23 cellular contexts compared by ENCODE assay signal in genomic region chr5:10289991-10290390, GRCh38. TPM values are rescaled to one million over a fixed set of nuclear protein-coding genes. Genes with fewer than 3 reads are reported as not detected.
DNase-seq lines count a peak whose midpoint lies in the region; ATAC-seq and TF ChIP-seq lines count a peak whose summit lies in the region.
"Had no signal": no experiment of that assay in that cellular context is flagged by ENCODE, and none has a peak within 500 bp of the region (broad histone marks: within the 10 kb centered on the region; RNA-seq: fewer than 3 reads in every experiment).

No MANE protein-coding gene starts in this region.

- H3K4me1 ChIP-seq in left ventricle myocardium inferior: peaks cover 20% of the 10 kb centered on the region
- peaks cover 6 to 26% (median 23%) of the 10 kb centered on the region in 4 donors for H3K4me1 ChIP-seq in transverse colon
- H3K4me1 ChIP-seq: breast epithelium had no signal

- DNase-seq in left ventricle myocardium inferior (no peak), left cardiac atrium (no peak), posterior vena cava (ENCODE audit: low spot score) (peak; percentile 38), transverse colon (no peak), epidermal melanocyte (ENCODE audit: insufficient read length, low spot score) (no peak)
- DNase-seq: activated CD4-positive, alpha-beta memory T cell treated with anti-CD3 and anti-CD28 coated beads for 36 hours; activated gamma-delta T cell treated with Interleukin-2 at 50 U/mL for 16 hours; activated naive CD8-positive, alpha-beta T cell treated with anti-CD3 and anti-CD28 coated beads, Interleukin-2, amount 50 U/mL, for 24 hours; AML-193; GDM1; GOT3; KBM-7; mammary epithelial cell; NCI-H146; NK-92 treated with Interleukin-12 subunit alpha and Interleukin-12 subunit beta, amount 100 ng/mL, for 24 hours; stimulated activated naive CD8-positive, alpha-beta T cell treated with anti-CD3 and anti-CD28 coated beads, Interleukin-15, Interleukin-2, amounts not matched to agents 100 U/mL and 50 U/mL, for 24 hours; T-cell had no signal

- intact Hi-C loops in left ventricle myocardium inferior (cut with micrococcal nuclease): loop anchor here (10.0 kb wide), 1 partner anchor 135 kb away; no protein-coding TSS in a partner anchor
- intact Hi-C loops in left cardiac atrium (cut with DNase I): loop anchor here in 1 of 2 donors (10.0 kb wide), 1 partner anchor 135 kb away; no protein-coding TSS in a partner anchor
- intact Hi-C loops in posterior vena cava (cut with DNase I): loop anchor here (10.0 kb wide), 1 partner anchor 135 kb away; no protein-coding TSS in a partner anchor
- intact Hi-C loops in transverse colon (cut with DNase I; ENCODE audit: low total_unique reads): loop anchor here (10.0 kb wide), 2 partner anchors 155 to 345 kb away; partner anchors contain the start of gene ROPN1L

- in situ Hi-C loops in transverse colon (cut with MboI; ENCODE audit: low pct_ligation_motif_present in 1 of 4, low pct_unique_long_range_greater_than_20kb in 1 of 4, low sequenced_read_pairs in 3 of 4): loop anchor here in 3 of 4 donors (25.0 kb wide), 1 partner anchor 347 kb away; no protein-coding TSS in a partner anchor

- WGBS in transverse colon (ENCODE audit: low coverage in 1 of 2), 2 donors: 70 to 89% methylated on average over 4 to 10 of the region's 10 CpGs

- H3K27ac ChIP-seq in left ventricle myocardium inferior (replicated peaks) (peak overlapping the region; percentile 79), cingulate gyrus (ENCODE audit: low read depth, low read length) (peak overlapping the region; percentile 29), transverse colon (peak overlapping the region; percentile 80 to 86 (median 86))
- H3K27ac ChIP-seq: SJSA1 had no signal

- no peaks in the 10 kb centered on the region for H3K27me3 ChIP-seq in left ventricle myocardium inferior (ENCODE audit: low read depth)
- H3K27me3 ChIP-seq in transverse colon: no peaks in the 10 kb centered on the region
- H3K27me3 ChIP-seq: breast epithelium, SJSA1 had no signal

- TF ChIP-seq EP300 in transverse colon (IDR thresholded peaks at IDR 0.05; ENCODE audit: low read depth): no peak

- ATAC-seq in left cardiac atrium (no peak), GM21786 (IDR thresholded peaks at IDR 0.05; ENCODE audit: unreplicated experiment) (no peak), HG02798 (IDR thresholded peaks at IDR 0.05; ENCODE audit: poor library complexity, unreplicated experiment) (no peak)
- ATAC-seq: activated CD4-positive, CD25-positive, alpha-beta regulatory T cell treated with anti-CD3 and anti-CD28 coated beads, Interleukin-2, amount 50 U/mL, for 24 hours; activated naive CD8-positive, alpha-beta T cell treated with anti-CD3 and anti-CD28 coated beads, Interleukin-2, amount 50 U/mL, for 24 hours; stimulated activated naive CD8-positive, alpha-beta T cell treated with anti-CD3 and anti-CD28 coated beads, Interleukin-15, Interleukin-2, amounts not matched to agents 100 U/mL and 50 U/mL, for 24 hours; T-cell had no signal

- TF ChIP-seq CTCF in left ventricle myocardium inferior (IDR thresholded peaks at IDR 0.05; ENCODE audit: borderline replicate concordance) (no peak), transverse colon (IDR thresholded peaks at IDR 0.05) (no peak)

- H3K9me3 ChIP-seq in left ventricle myocardium inferior (replicated peaks) (no peaks in the 10 kb centered on the region), transverse colon (no peaks in the 10 kb centered on the region)
- H3K9me3 ChIP-seq: breast epithelium, SJSA1 had no signal

- no peak overlapping the region for H3K4me3 ChIP-seq in left ventricle myocardium inferior
- no peak overlapping the region for H3K4me3 ChIP-seq in transverse colon
- H3K4me3 ChIP-seq: breast epithelium, SJSA1 had no signal

- H3K36me3 ChIP-seq in left ventricle myocardium inferior (peaks cover 30% of the 10 kb centered on the region), transverse colon (no peaks in the 10 kb centered on the region)
- H3K36me3 ChIP-seq: breast epithelium, SJSA1 had no signal

- TF ChIP-seq POLR2A in transverse colon (IDR thresholded peaks at IDR 0.05): no peak

RNA-seq across cellular contexts. Expression of gene CMBL, which starts 17.7 kb away (rescaled TPM):
- total RNA-seq in left ventricle myocardium inferior (50.4 TPM), left cardiac atrium (10 to 100 TPM; 23.9 to 39.5 TPM), posterior vena cava (10 to 100 TPM; 11.8 to 20.4 TPM), transverse colon (10 to 100 TPM; 36.6 to 87.6 (median 60.9) TPM)

RNA-seq across cellular contexts. Expression of gene CCT5, which starts 39.9 kb away (rescaled TPM):
- total RNA-seq in left ventricle myocardium inferior (93.2 TPM), left cardiac atrium (100 to 1,000 TPM; 106 to 117 TPM), posterior vena cava (100 to 1,000 TPM in 1 of 2 donors, 10 to 100 TPM in 1; 97.0 to 124 TPM), transverse colon (100 to 1,000 TPM in 2 of 4 donors, 10 to 100 TPM in 2; 29.1 to 129 (median 76.5) TPM)

RNA-seq across cellular contexts. Expression of gene ATPSCKMT, which starts 40.3 kb away (rescaled TPM):
- 18.0 TPM for total RNA-seq in left ventricle myocardium inferior
- total RNA-seq in left cardiac atrium: 10 to 100 TPM; 10.6 to 19.3 TPM
- total RNA-seq in posterior vena cava: 10 to 100 TPM; 10.6 to 17.2 TPM
- 10 to 100 TPM in 3 of 4 donors, 1 to 10 TPM in 1; 1.1 to 29.9 (median 19.4) TPM for total RNA-seq in transverse colon

Comparison
In these comparisons a context has a peak if more than half of its experiments do, and no peak if none do; other contexts are left out.
1. H3K27ac ChIP-seq: peak in every context shown above with its lines; median percentile 86 in transverse colon; 79 in left ventricle myocardium inferior; 29 in cingulate gyrus.